Comparison of ENCODE assay signal across 1 cellular context in genomic region chr10:36026656-36027390, GRCh38.
TF ChIP-seq lines count a peak whose summit lies in the region.

No MANE protein-coding gene starts in this region.

TF ChIP-seq in GM23338, 12 proteins besides CTCF, POLR2A, EP300 and RAD21 (continued from another document):
- TF ChIP-seq, protein P1, sequence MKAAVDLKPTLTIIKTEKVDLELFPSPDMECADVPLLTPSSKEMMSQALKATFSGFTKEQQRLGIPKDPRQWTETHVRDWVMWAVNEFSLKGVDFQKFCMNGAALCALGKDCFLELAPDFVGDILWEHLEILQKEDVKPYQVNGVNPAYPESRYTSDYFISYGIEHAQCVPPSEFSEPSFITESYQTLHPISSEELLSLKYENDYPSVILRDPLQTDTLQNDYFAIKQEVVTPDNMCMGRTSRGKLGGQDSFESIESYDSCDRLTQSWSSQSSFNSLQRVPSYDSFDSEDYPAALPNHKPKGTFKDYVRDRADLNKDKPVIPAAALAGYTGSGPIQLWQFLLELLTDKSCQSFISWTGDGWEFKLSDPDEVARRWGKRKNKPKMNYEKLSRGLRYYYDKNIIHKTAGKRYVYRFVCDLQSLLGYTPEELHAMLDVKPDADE (IDR thresholded peaks at IDR 0.05), result no peak
- TF ChIP-seq ZNF462 (CRISPR knock-in tag; IDR thresholded peaks at IDR 0.05) (no peak), EZH2 (IDR thresholded peaks at IDR 0.05; ENCODE audit: low read depth, unreplicated experiment) (no peak), NANOG (IDR thresholded peaks at IDR 0.05; ENCODE audit: borderline replicate concordance) (no peak), CREB1 (CRISPR knock-in tag; IDR thresholded peaks at IDR 0.05; ENCODE audit: low read depth) (no peak), ZNF331 (CRISPR knock-in tag; IDR thresholded peaks at IDR 0.05; ENCODE audit: low read depth) (no peak)
TF ChIP-seq in GM23338: peak in this region for 0.
